ENCODE assay signal across 13 cellular contexts in the genomic region with DNA sequence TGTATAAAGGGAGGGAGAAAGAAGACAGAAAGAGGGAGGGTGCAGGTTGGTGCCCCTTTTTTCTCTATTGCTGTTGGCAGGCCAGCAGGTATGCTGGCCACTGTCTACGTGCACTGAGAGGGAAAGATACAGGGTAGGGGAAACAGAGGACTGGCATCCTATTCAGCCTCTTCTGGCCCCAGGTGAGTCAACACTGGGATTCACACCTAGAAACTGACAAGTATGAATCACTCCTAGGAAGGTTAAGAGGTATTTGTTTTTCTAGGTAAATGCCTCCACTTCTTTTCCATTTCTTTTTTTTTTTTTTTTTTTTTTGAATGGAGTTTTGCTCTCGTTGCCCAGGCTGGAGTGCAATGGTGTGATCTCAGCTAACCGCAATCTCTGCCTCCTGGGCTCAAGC. TPM values are rescaled to one million over a fixed set of nuclear protein-coding genes. Genes with fewer than 3 reads are reported as not detected.
A peak's percentile ranks its signal among the peaks of the same experiment; 100 is the strongest.
DNase-seq lines count a peak whose midpoint lies in the region; ATAC-seq and TF ChIP-seq lines count a peak whose summit lies in the region.
"Had no signal": no experiment of that assay in that cellular context is flagged by ENCODE, and none has a peak within 500 bp of the region (broad histone marks: within the 10 kb centered on the region; RNA-seq: fewer than 3 reads in every experiment).

No MANE protein-coding gene starts in this region.

- BruUV-seq in MCF 10A (replicated peaks; lab: Mats Ljungman, UMichigan): no TSS peak

- CTCF ChIA-PET in MCF 10A (lab: Yijun Ruan, JAX): interaction anchor here (1.3 kb wide), 1 partner anchor 101 kb away, joined by 4 read pairs; no protein-coding TSS in a partner anchor

- no peak for TF ChIP-seq CTCF in MCF 10A (IDR thresholded peaks at IDR 0.05; ENCODE audit: unreplicated experiment)
- TF ChIP-seq CTCF in breast epithelium (IDR thresholded peaks at IDR 0.05): no peak
- TF ChIP-seq CTCF in epithelial cell of esophagus (IDR thresholded peaks at IDR 0.05; ENCODE audit: insufficient read depth, low read depth, low read length, missing control alignments): no peak
- no peak for TF ChIP-seq CTCF in left lung (IDR thresholded peaks at IDR 0.05)
- TF ChIP-seq CTCF in heart right ventricle (IDR thresholded peaks at IDR 0.05): no peak

- no peak overlapping the region for H3K4me3 ChIP-seq in breast epithelium
- H3K4me3 ChIP-seq in epithelial cell of esophagus (ENCODE audit: low read length): no peak overlapping the region
- no peak overlapping the region for H3K4me3 ChIP-seq in left lung
- H3K4me3 ChIP-seq in heart right ventricle: no peak overlapping the region
- H3K4me3 ChIP-seq: BLaER1 treated with 17β-estradiol and CSF1 and Interleukin-3, amounts not matched to agents 10 nM and 100 nM had no signal

- ATAC-seq in left lung (peak; percentile 23), heart right ventricle (no peak)

- no peak overlapping the region for H3K27ac Mint-ChIP-seq in MCF 10A (ENCODE audit: low read depth, unreplicated experiment)

- H3K27ac ChIP-seq in breast epithelium (no peak overlapping the region), left lung (no peak overlapping the region), substantia nigra (ENCODE audit: low read depth, low read length, poor library complexity, severe bottlenecking) (no peak overlapping the region), heart right ventricle (no peak overlapping the region)
- H3K27ac ChIP-seq: BLaER1 treated with 17β-estradiol and CSF1 and Interleukin-3, amounts not matched to agents 10 nM and 100 nM had no signal

- peaks cover 11% of the 10 kb centered on the region for H3K36me3 Mint-ChIP-seq in MCF 10A (ENCODE audit: insufficient read depth, unreplicated experiment)

- H3K9me3 ChIP-seq in breast epithelium: no peaks in the 10 kb centered on the region
- H3K9me3 ChIP-seq in left lung: no peaks in the 10 kb centered on the region
- no peaks in the 10 kb centered on the region for H3K9me3 ChIP-seq in heart right ventricle
- H3K9me3 ChIP-seq: BLaER1 treated with 17β-estradiol and CSF1 and Interleukin-3, amounts not matched to agents 10 nM and 100 nM had no signal

- H3K27me3 ChIP-seq in breast epithelium (no peaks in the 10 kb centered on the region), left lung (no peaks in the 10 kb centered on the region), heart right ventricle (no peaks in the 10 kb centered on the region)
- H3K27me3 ChIP-seq: BLaER1 treated with 17β-estradiol and CSF1 and Interleukin-3, amounts not matched to agents 10 nM and 100 nM had no signal

- WGBS in heart right ventricle, 2 donors: 64 to 74% methylated on average over 3 of the region's 3 CpGs

- no peaks in the 10 kb centered on the region for H3K27me3 Mint-ChIP-seq in MCF 10A (ENCODE audit: insufficient read depth, unreplicated experiment)

- H3K9me3 Mint-ChIP-seq in MCF 10A (ENCODE audit: unreplicated experiment): no peaks in the 10 kb centered on the region

- POLR2A ChIA-PET in MCF 10A (lab: Yijun Ruan, JAX): interaction anchor here (1.2 to 5.2 kb wide), 3 partner anchors 12 to 17 kb away, joined by 4 to 93 read pairs (median 5); no protein-coding TSS in a partner anchor

- no peak overlapping the region for H3K4me3 Mint-ChIP-seq in MCF 10A (ENCODE audit: unreplicated experiment)

- intact Hi-C loops in MCF 10A (cut with micrococcal nuclease): no loop called here
- intact Hi-C loops in breast epithelium (cut with DNase I; ENCODE audit: low total_unique reads): loop anchor here (10.0 kb wide), 1 partner anchor 51 kb away; a partner anchor contains a TSS
- intact Hi-C loops in left lung (cut with DNase I): no loop called here
- intact Hi-C loops in head of caudate nucleus (cut with DNase I): loop anchor here (5.0 to 10.0 kb wide), 2 partner anchors 49 to 131 kb away; a partner anchor contains a TSS
- intact Hi-C loops in heart right ventricle (cut with DNase I): loop anchor here in 6 of 10 donors (5.0 to 10.0 kb wide), 3 partner anchors 49 to 76 kb away; a partner anchor contains a TSS

- no peaks in the 10 kb centered on the region for H3K4me1 ChIP-seq in breast epithelium
- peaks cover 0 to 30% of the 10 kb centered on the region in 2 donors for H3K4me1 ChIP-seq in left lung
- H3K4me1 ChIP-seq in heart right ventricle: peaks cover 0 to 38% (median 19%) of the 10 kb centered on the region in 9 donors

- DNase-seq in MCF 10A (ENCODE audit: unreplicated experiment) (peak; percentile 87), breast epithelium (ENCODE audit: low spot score in 2 of 2) (no peak), epithelial cell of esophagus (ENCODE audit: low read depth) (peak; percentile 95), left lung (no peak), substantia nigra (lab: John Stamatoyannopoulos, UW) (no peak), KG1 (lab: John Stamatoyannopoulos, UW) (no peak), head of caudate nucleus (no peak), heart right ventricle (no peak)
- DNase-seq: Kasumi-1, NCI-H1417 treated with DMSO at 0.1 percent for 48 hours, NCI-H2029 treated with DMSO at 0.1 percent for 48 hours, NCI-H524 treated with DMSO at 0.1 percent for 48 hours had no signal

- H3K4me1 Mint-ChIP-seq in MCF 10A (ENCODE audit: insufficient read depth, unreplicated experiment): peaks cover 11% of the 10 kb centered on the region

- no peak for TF ChIP-seq POLR2A in breast epithelium (IDR thresholded peaks at IDR 0.05)

- H3K36me3 ChIP-seq in breast epithelium (no peaks in the 10 kb centered on the region), left lung (no peaks in the 10 kb centered on the region), heart right ventricle (no peaks in the 10 kb centered on the region)

RNA-seq across cellular contexts. Expression of a gene that starts 2.8 kb away (rescaled TPM):
- total RNA-seq in MCF 10A (2022) (58.0 and 64.4 TPM in 2 replicates), breast epithelium (10 to 100 TPM; 49.5 to 56.5 (median 51.4) TPM), left lung (10 to 100 TPM; 53.8 to 54.1 TPM), heart right ventricle (10 to 100 TPM; 39.5 to 54.2 (median 43.3) TPM)
- polyA plus RNA-seq in heart right ventricle: 10 to 100 TPM; 18.4 to 41.1 TPM

RNA-seq across cellular contexts. Expression of a gene that starts 49.6 kb away (rescaled TPM):
- total RNA-seq in MCF 10A (2022) (39.8 and 44.2 TPM in 2 replicates), breast epithelium (10 to 100 TPM; 25.6 to 36.7 (median 29.6) TPM), left lung (10 to 100 TPM; 30.4 to 45.8 TPM), heart right ventricle (10 to 100 TPM; 13.8 to 24.2 (median 16.7) TPM)
- 1 to 10 TPM; 6.4 to 9.8 TPM for polyA plus RNA-seq in heart right ventricle

Comparison
In these comparisons a context has a peak if more than half of its experiments do, and no peak if none do; other contexts are left out.
1. DNase-seq: peak in MCF 10A (single experiment) and epithelial cell of esophagus (single experiment); none in breast epithelium (0 of 2), left lung (0 of 2), substantia nigra (0 of 49), KG1 (single experiment), head of caudate nucleus (0 of 42) and heart right ventricle (0 of 2).
2. intact Hi-C loops: an anchor here in breast epithelium (10.0 kb wide), head of caudate nucleus (5.0 to 10.0 kb wide) and heart right ventricle (5.0 to 10.0 kb wide); none called in MCF 10A and left lung.